In the genomic region with DNA sequence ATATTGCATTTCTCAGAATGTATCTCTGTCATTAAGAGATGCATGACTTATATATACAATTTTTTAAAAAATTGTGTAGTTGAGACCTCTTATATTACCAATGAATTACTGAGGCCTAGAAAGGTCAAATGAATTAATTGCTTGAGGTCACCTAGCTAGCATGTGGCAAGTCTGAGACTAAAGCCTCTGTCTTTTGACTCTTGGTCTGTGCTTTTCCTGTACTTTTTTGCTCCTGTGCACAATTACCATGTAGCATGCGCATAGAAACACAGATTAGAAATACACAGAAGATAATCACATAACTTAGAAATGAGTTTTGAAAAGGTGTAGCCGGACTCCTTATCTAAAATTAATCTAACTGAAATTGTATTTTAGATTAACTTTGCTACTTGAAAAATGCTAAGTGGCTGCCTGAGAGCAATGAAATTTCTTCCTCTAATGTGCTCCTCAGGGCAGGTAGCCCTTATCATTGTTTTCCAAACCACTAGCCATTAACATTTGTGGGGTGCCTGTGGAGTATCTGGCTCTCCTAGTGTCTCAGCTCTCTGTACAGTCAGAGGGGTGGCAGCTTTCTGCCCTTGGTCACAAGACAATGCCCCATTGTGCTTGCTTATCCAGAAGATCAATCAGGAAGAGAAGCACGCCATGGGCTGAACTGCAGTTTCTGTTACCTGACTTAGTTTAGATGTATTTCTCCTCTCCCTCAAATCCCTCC, we compare ENCODE assay signal across 15 cellular contexts.
DNase-seq lines count a peak whose midpoint lies in the region; ATAC-seq, FAIRE-seq and TF ChIP-seq lines count a peak whose summit lies in the region.
"Had no signal": no experiment of that assay in that cellular context is flagged by ENCODE, and none has a peak within 500 bp of the region (broad histone marks: within the 10 kb centered on the region; RNA-seq: fewer than 3 reads in every experiment).

No MANE protein-coding gene starts in this region.

- ATAC-seq in HCT116 (peak; percentile 91), pancreas (peak in 3 of 4 donors; percentile 29 to 78 (median 74)), HG03159 (IDR thresholded peaks at IDR 0.05; ENCODE audit: unreplicated experiment) (no peak), GM21528 (IDR thresholded peaks at IDR 0.05; ENCODE audit: low FRiP score, unreplicated experiment) (no peak)
- ATAC-seq: activated CD8-positive, alpha-beta T cell treated with anti-CD3 and anti-CD28 coated beads, Interleukin-2, amount 10 ng/mL, durations not matched to agents 7 days and 5 days; natural killer cell had no signal

- H3K9me2 ChIP-seq in HCT116 (ENCODE audit: insufficient read depth) = no peaks in the 10 kb centered on the region
- H3K9me2 ChIP-seq in PC-9 (ENCODE audit: insufficient read depth) = no peaks in the 10 kb centered on the region

- H3K27ac ChIP-seq in HCT116 (ENCODE audit: low read depth, low read length) = no peak overlapping the region
- no peak overlapping the region for H3K27ac ChIP-seq in PC-9
- H3K27ac ChIP-seq in iPS-20b (ENCODE audit: low read length) = peak overlapping the region; percentile 37
- peak overlapping the region in 1 of 4 donors; percentile 30 for H3K27ac ChIP-seq in pancreas
- H3K27ac ChIP-seq: left ventricle myocardium inferior had no signal

- no peaks in the 10 kb centered on the region for H3K9me3 ChIP-seq in HCT116 (ENCODE audit: control insufficient read depth in 1 of 2, insufficient read depth in 1 of 2, low read depth in 1 of 2, low read length in 2 of 2)
- no peaks in the 10 kb centered on the region for H3K9me3 ChIP-seq in PC-9 (ENCODE audit: insufficient read depth, low read depth)
- H3K9me3 ChIP-seq in iPS-20b (ENCODE audit: insufficient read depth, low read depth, low read length) = peaks cover 8% of the 10 kb centered on the region
- no peaks in the 10 kb centered on the region for H3K9me3 ChIP-seq in pancreas
- H3K9me3 ChIP-seq: left ventricle myocardium inferior had no signal

- FAIRE-seq in pancreas (lab: Jason Lieb, UNC) = no peak
- FAIRE-seq: GM18507 had no signal

- no peak overlapping the region for H3K4me3 ChIP-seq in HCT116 (replicated peaks in 1 of 2; ENCODE audit: low read depth in 1 of 2, low read length in 2 of 2)
- H3K4me3 ChIP-seq in PC-9 = no peak overlapping the region
- peak overlapping the region; percentile 36; the same call in 1 of the 2 replicates for H3K4me3 ChIP-seq in iPS-20b (ENCODE audit: low read length)
- H3K4me3 ChIP-seq in pancreas = no peak overlapping the region
- H3K4me3 ChIP-seq in lower leg skin (ENCODE audit: low read depth, poor library complexity, severe bottlenecking) = no peak overlapping the region
- H3K4me3 ChIP-seq: left ventricle myocardium inferior had no signal

- H3K4me1 ChIP-seq in HCT116 (ENCODE audit: control insufficient read depth in 1 of 2, insufficient read depth in 2 of 2, low read length in 2 of 2) (peaks cover 3 to 22% of the 10 kb centered on the region in 2 experiments), PC-9 (replicated peaks; ENCODE audit: insufficient read depth) (no peaks in the 10 kb centered on the region), iPS-20b (ENCODE audit: insufficient read depth, low read length) (peaks cover 53% of the 10 kb centered on the region), pancreas (peaks cover 5 to 11% (median 10%) of the 10 kb centered on the region in 3 donors)

- POLR2A ChIA-PET in HCT116 (lab: Charles Lee) = no interaction called here
- POLR2A ChIA-PET in PC-9 (lab: Charles Lee; ENCODE audit: unreplicated experiment) = interaction anchor here (0.6 to 0.7 kb wide), 2 partner anchors 123 to 1877 kb away, joined by 4 to 15 read pairs; no protein-coding TSS in a partner anchor

- H3K4me2 ChIP-seq in HCT116 (ENCODE audit: low read length) (peak overlapping the region; percentile 31), PC-9 (no peak overlapping the region)

- H3K27me3 ChIP-seq in HCT116 (ENCODE audit: insufficient read depth, low read length) (no peaks in the 10 kb centered on the region), PC-9 (ENCODE audit: insufficient read depth, low read depth) (no peaks in the 10 kb centered on the region), iPS-20b (ENCODE audit: insufficient read depth, low read length) (no peaks in the 10 kb centered on the region), pancreas (no peaks in the 10 kb centered on the region)

- DNase-seq in HCT116 (ENCODE audit: low read depth, low spot score) (peak; percentile 38), PC-9 (peak; percentile 15 to 35), pancreas (peak in 2 of 6 donors; percentile 16 to 17), DMS53 (lab: John Stamatoyannopoulos, UW) (no peak), lower leg skin (ENCODE audit: low spot score in 2 of 2) (no peak)
- DNase-seq: activated CD8-positive, alpha-beta T cell treated with anti-CD3 and anti-CD28 coated beads, Interleukin-2, amount 10 ng/mL, durations not matched to agents 7 days and 5 days; amniotic stem cell; erythroblast; glutamatergic neuron; left ventricle myocardium inferior; natural killer cell had no signal

- intact Hi-C loops in HCT116 (cut with micrococcal nuclease) (no loop called here), PC-9 (cut with micrococcal nuclease; ENCODE audit: unreplicated experiment) (no loop called here), pancreas (cut with DNase I) (loop anchor here in 1 of 3 donors (10.0 kb wide), 1 partner anchor 1217 kb away; no protein-coding TSS in a partner anchor), lower leg skin (cut with DNase I; ENCODE audit: low total_unique reads) (no loop called here)

- 55 to 64% methylated on average over 3 of the region's 3 CpGs for WGBS in pancreas, 2 donors
- 86 to 91% methylated on average over 3 of the region's 3 CpGs for WGBS in lower leg skin, 2 donors

- H3K36me3 ChIP-seq in HCT116 (ENCODE audit: control insufficient read depth in 1 of 2, insufficient read depth in 2 of 2, low read length in 2 of 2) = no peaks in the 10 kb centered on the region
- no peaks in the 10 kb centered on the region for H3K36me3 ChIP-seq in PC-9 (ENCODE audit: low read depth)
- H3K36me3 ChIP-seq in iPS-20b (ENCODE audit: insufficient read depth, low read depth, low read length) = 0 out of 2 replicates have a peak, but pooled peaks cover 3% of the 10 kb centered on the region
- H3K36me3 ChIP-seq in pancreas = no peaks in the 10 kb centered on the region
- H3K36me3 ChIP-seq: left ventricle myocardium inferior had no signal

- H3K79me2 ChIP-seq in HCT116 (ENCODE audit: insufficient read depth, low read length) = no peaks in the 10 kb centered on the region
- no peaks in the 10 kb centered on the region for H3K79me2 ChIP-seq in PC-9 (ENCODE audit: low read depth)

- H2AFZ ChIP-seq in HCT116 (ENCODE audit: low read depth, low read length, poor library complexity, severe bottlenecking) (no peak overlapping the region), PC-9 (no peak overlapping the region)

- RAD21 ChIA-PET in HCT116 (lab: Charles Lee; ENCODE audit: low non-redundant PET in 1 of 2, low total read pairs in 2 of 2, uncharacterized antibody in 2 of 2, unreplicated experiment in 2 of 2) = no interaction called here

- no TSS peak for BruUV-seq in HCT116 (replicated peaks; lab: Mats Ljungman, UMichigan)
- BruUV-seq in PC-9 (replicated peaks; lab: Mats Ljungman, UMichigan) = no TSS peak

- TF ChIP-seq POLR2A in HCT116 (IDR thresholded peaks at IDR 0.05; ENCODE audit: borderline replicate concordance, extremely low read depth, insufficient read depth, insufficient read length) (no peak), lower leg skin (IDR thresholded peaks at IDR 0.05) (no peak)

- H4K20me1 ChIP-seq in HCT116 (ENCODE audit: insufficient read depth) = no peaks in the 10 kb centered on the region
- no peaks in the 10 kb centered on the region for H4K20me1 ChIP-seq in PC-9 (ENCODE audit: insufficient read depth)

- TF ChIP-seq RAD21 in HCT116 (IDR thresholded peaks at IDR 0.05; ENCODE audit: low read depth) = no peak

- no peaks in the 10 kb centered on the region for H3F3A ChIP-seq in PC-9 (ENCODE audit: insufficient read depth, low read depth)

- CTCF ChIA-PET in HCT116 (lab: Charles Lee) = no interaction called here
- CTCF ChIA-PET in PC-9 (lab: Charles Lee) = no interaction called here

- H3K9ac ChIP-seq in HCT116 (ENCODE audit: low read length) (no peak overlapping the region), iPS-20b (ENCODE audit: low read depth, low read length) (no peak overlapping the region)

- TF ChIP-seq CTCF in HCT116 (IDR thresholded peaks at IDR 0.05 in 2 of 3, conservative IDR thresholded peaks at IDR 0.05 in 1 of 3; ENCODE audit: borderline replicate concordance in 1 of 3, insufficient read depth in 1 of 3, low read depth in 2 of 3, low read length in 2 of 3) = no peak
- TF ChIP-seq CTCF in PC-9 (conservative IDR thresholded peaks at IDR 0.05) = no peak
- TF ChIP-seq CTCF in pancreas (IDR thresholded peaks at IDR 0.05) = no peak
- TF ChIP-seq CTCF in lower leg skin (IDR thresholded peaks at IDR 0.05) = no peak

TF ChIP-seq in HCT116, 20 proteins besides CTCF, POLR2A, EP300 and RAD21 (continues in another document):
- TF ChIP-seq FOSL1 (IDR thresholded peaks at IDR 0.05; ENCODE audit: low read depth) (no peak), SIN3A (IDR thresholded peaks at IDR 0.05; ENCODE audit: low read depth) (no peak), YY1 (IDR thresholded peaks at IDR 0.05; ENCODE audit: extremely low read depth, insufficient replicate concordance, low read depth, low read length) (no peak), EGR1 (IDR thresholded peaks at IDR 0.05; ENCODE audit: low read depth) (no peak), ZNF274 (IDR thresholded peaks at IDR 0.05; ENCODE audit: low read depth, low read length) (no peak), POLR2AphosphoS5 (IDR thresholded peaks at IDR 0.05; ENCODE audit: low read depth, low read length) (no peak), EZH2 (IDR thresholded peaks at IDR 0.05) (no peak)
- TF ChIP-seq, protein P1, sequence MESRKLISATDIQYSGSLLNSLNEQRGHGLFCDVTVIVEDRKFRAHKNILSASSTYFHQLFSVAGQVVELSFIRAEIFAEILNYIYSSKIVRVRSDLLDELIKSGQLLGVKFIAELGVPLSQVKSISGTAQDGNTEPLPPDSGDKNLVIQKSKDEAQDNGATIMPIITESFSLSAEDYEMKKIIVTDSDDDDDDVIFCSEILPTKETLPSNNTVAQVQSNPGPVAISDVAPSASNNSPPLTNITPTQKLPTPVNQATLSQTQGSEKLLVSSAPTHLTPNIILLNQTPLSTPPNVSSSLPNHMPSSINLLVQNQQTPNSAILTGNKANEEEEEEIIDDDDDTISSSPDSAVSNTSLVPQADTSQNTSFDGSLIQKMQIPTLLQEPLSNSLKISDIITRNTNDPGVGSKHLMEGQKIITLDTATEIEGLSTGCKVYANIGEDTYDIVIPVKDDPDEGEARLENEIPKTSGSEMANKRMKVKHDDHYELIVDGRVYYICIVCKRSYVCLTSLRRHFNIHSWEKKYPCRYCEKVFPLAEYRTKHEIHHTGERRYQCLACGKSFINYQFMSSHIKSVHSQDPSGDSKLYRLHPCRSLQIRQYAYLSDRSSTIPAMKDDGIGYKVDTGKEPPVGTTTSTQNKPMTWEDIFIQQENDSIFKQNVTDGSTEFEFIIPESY (IDR thresholded peaks at IDR 0.05; ENCODE audit: extremely low read depth, insufficient replicate concordance, low read length) = no peak
- TF ChIP-seq, protein P2, sequence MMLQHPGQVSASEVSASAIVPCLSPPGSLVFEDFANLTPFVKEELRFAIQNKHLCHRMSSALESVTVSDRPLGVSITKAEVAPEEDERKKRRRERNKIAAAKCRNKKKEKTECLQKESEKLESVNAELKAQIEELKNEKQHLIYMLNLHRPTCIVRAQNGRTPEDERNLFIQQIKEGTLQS (IDR thresholded peaks at IDR 0.05) = no peak

Comparison
In these comparisons a context has a peak if more than half of its experiments do, and no peak if none do; other contexts are left out.
1. ATAC-seq: peak in HCT116 (single experiment) and pancreas (3 of 4); none in HG03159 (single experiment) and GM21528 (single experiment).
2. DNase-seq: peak in HCT116 (single experiment) and PC-9 (2 of 2); none in DMS53 (single experiment) and lower leg skin (0 of 2).